In genomic region chr2:47272905-47273758, GRCh38 we compare ENCODE assay signal across 9 cellular contexts.
DNase-seq lines count a peak whose midpoint lies in the region; ATAC-seq and TF ChIP-seq lines count a peak whose summit lies in the region.
"Had no signal": no experiment of that assay in that cellular context is flagged by ENCODE, and none has a peak within 500 bp of the region (broad histone marks: within the 10 kb centered on the region; RNA-seq: fewer than 3 reads in every experiment).

No MANE protein-coding gene starts in this region.

- TF ChIP-seq EP300 in suprapubic skin (IDR thresholded peaks at IDR 0.05), result no peak

- H3K4me1 ChIP-seq in lower lobe of right lung, result peaks cover 33% of the 10 kb centered on the region
- H3K4me1 ChIP-seq in suprapubic skin, result peaks cover 23% of the 10 kb centered on the region

- DNase-seq in NB4 (ENCODE audit: low read depth), result peak; percentile 57
- DNase-seq in lower lobe of right lung, result no peak
- DNase-seq in suprapubic skin (ENCODE audit: low spot score in 2 of 2), result no peak
- no peak for DNase-seq in Ammon's horn (ENCODE audit: low spot score)
- no peak for DNase-seq in stimulated activated CD4-positive, alpha-beta T cell treated with anti-CD3 and anti-CD28 coated beads, Interleukin-15, amount 100 ng/mL, for 24 hours
- no peak for DNase-seq in kidney glomerular epithelial cell (lab: John Stamatoyannopoulos, UW)

- TF ChIP-seq POLR2A in NB4 (IDR thresholded peaks at IDR 0.05; ENCODE audit: extremely low read depth, insufficient read length) (no peak), suprapubic skin (IDR thresholded peaks at IDR 0.05) (no peak)

- H3K4me3 ChIP-seq in NB4 (ENCODE audit: low read depth, low read length) (no peak overlapping the region), lower lobe of right lung (peak overlapping the region; percentile 51), suprapubic skin (peak overlapping the region; percentile 40)

- peaks cover 46% of the 10 kb centered on the region for H3K4me1 Mint-ChIP-seq in brain

- H3K36me3 Mint-ChIP-seq in brain, result no peaks in the 10 kb centered on the region

- no peak for TF ChIP-seq CTCF in NB4 (IDR thresholded peaks at IDR 0.05; ENCODE audit: low read depth, low read length)
- TF ChIP-seq CTCF in brain (conservative IDR thresholded peaks at IDR 0.05), result no peak
- TF ChIP-seq CTCF in lower lobe of right lung (IDR thresholded peaks at IDR 0.05), result no peak
- TF ChIP-seq CTCF in suprapubic skin (IDR thresholded peaks at IDR 0.05), result no peak

- H3K4me3 Mint-ChIP-seq in brain, result no peak overlapping the region
- H3K4me3 Mint-ChIP-seq: stimulated activated naive CD8-positive, alpha-beta T cell treated with anti-CD3 and anti-CD28 coated beads, Interleukin-15, Interleukin-2, amounts not matched to agents 100 ng/mL and 50 ng/mL, for 24 hours had no signal

- H3K27ac ChIP-seq in lower lobe of right lung, result peak overlapping the region; percentile 74
- H3K27ac ChIP-seq in suprapubic skin, result no peak overlapping the region

- peaks cover 0 to under 1% (median 0%) of the 10 kb centered on the region in 5 experiments for H3K9me3 Mint-ChIP-seq in brain
- H3K9me3 Mint-ChIP-seq: stimulated activated naive CD8-positive, alpha-beta T cell treated with anti-CD3 and anti-CD28 coated beads, Interleukin-15, Interleukin-2, amounts not matched to agents 100 ng/mL and 50 ng/mL, for 24 hours had no signal

- H3K9me3 ChIP-seq in lower lobe of right lung, result no peaks in the 10 kb centered on the region
- H3K9me3 ChIP-seq in suprapubic skin, result no peaks in the 10 kb centered on the region

- H3K36me3 ChIP-seq in lower lobe of right lung (no peaks in the 10 kb centered on the region), suprapubic skin (no peaks in the 10 kb centered on the region)

- H3K27me3 ChIP-seq in lower lobe of right lung (ENCODE audit: low read depth) (no peaks in the 10 kb centered on the region), suprapubic skin (no peaks in the 10 kb centered on the region)

- 85% methylated on average over 16 of the region's 18 CpGs for WGBS in suprapubic skin

- H3K27ac Mint-ChIP-seq in brain, result peak overlapping the region in 3 of 5 experiments; percentile 60 to 95 (median 75)
- H3K27ac Mint-ChIP-seq: stimulated activated naive CD8-positive, alpha-beta T cell treated with anti-CD3 and anti-CD28 coated beads, Interleukin-15, Interleukin-2, amounts not matched to agents 100 ng/mL and 50 ng/mL, for 24 hours had no signal

- ATAC-seq in lower lobe of right lung, result peak in 1 of 2 donors; percentile 1
- no peak for ATAC-seq in HG03342 (IDR thresholded peaks at IDR 0.05; ENCODE audit: unreplicated experiment)

- intact Hi-C loops in lower lobe of right lung (cut with DNase I), result no loop called here

- H3K27me3 Mint-ChIP-seq in brain, result no peaks in the 10 kb centered on the region
- H3K27me3 Mint-ChIP-seq: stimulated activated naive CD8-positive, alpha-beta T cell treated with anti-CD3 and anti-CD28 coated beads, Interleukin-15, Interleukin-2, amounts not matched to agents 100 ng/mL and 50 ng/mL, for 24 hours had no signal
